ENCODE assay signal across 1 cellular context in genomic region chr14:54050759-54051158, GRCh38.
TF ChIP-seq lines count a peak whose summit lies in the region.

No MANE protein-coding gene starts in this region.

TF ChIP-seq in H1, 55 proteins besides CTCF, POLR2A, EP300 and RAD21:
- TF ChIP-seq SIRT6 (IDR thresholded peaks at IDR 0.05; ENCODE audit: low read length) (no peak), BCL11A (IDR thresholded peaks at IDR 0.05; ENCODE audit: low read depth in 2 of 2, low read length in 2 of 2) (no peak), SIX5 (IDR thresholded peaks at IDR 0.05; ENCODE audit: low read depth, low read length) (no peak), JUN (IDR thresholded peaks at IDR 0.05; ENCODE audit: low read depth, low read length) (no peak), RFX5 (IDR thresholded peaks at IDR 0.05; ENCODE audit: borderline replicate concordance, low read depth, low read length) (no peak), EZH2 (IDR thresholded peaks at IDR 0.05; ENCODE audit: low read depth, low read length, severe bottlenecking) (no peak), TAF7 (optimal IDR thresholded peaks at IDR 0.05; ENCODE audit: borderline replicate concordance, low read depth, low read length) (no peak)
